ENCODE assay signal across 8 cellular contexts in the genomic region with DNA sequence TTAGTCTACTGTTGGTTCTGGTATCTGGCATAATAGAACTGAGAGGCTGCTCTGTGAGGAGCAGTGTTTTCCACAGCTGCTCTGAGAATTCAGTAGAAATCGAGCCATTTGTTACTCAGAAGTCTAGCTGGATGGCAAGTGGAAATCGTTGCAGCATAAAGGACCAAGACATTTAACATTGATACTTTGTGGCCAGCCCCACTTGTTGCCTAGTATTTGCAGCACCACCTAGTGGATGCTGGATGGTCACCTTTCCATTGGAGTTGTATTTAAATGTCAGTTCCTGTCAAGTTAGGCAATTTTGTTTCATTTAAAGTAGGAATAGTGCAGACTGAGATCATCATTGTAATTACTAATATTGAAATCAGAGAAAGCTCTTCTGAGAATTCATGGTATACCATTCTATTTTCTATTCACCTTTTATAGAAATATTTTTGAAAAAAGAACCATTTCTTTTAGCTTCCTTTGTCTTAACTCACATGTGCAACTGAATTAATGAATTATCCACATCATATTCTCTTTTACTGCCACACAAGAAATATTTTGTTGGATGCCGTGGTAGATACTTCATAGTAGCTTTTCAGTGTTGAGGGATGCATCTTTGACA.
A peak's percentile ranks its signal among the peaks of the same experiment; 100 is the strongest.
DNase-seq lines count a peak whose midpoint lies in the region; ATAC-seq, FAIRE-seq and TF ChIP-seq lines count a peak whose summit lies in the region.

No MANE protein-coding gene starts in this region.

- CTCF ChIA-PET in activated CD4-positive, alpha-beta T cell treated with anti-CD3 and anti-CD28 coated beads, Interleukin-2, amount 10 ng/mL, durations not matched to agents 7 days and 5 days (lab: Charles Lee) = interaction anchor here (0.7 to 2.6 kb wide), 11 partner anchors 9 to 259 kb away, joined by 3 to 15 read pairs (median 4); a partner anchor contains a TSS

- H3K9me3 Mint-ChIP-seq in activated CD4-positive, alpha-beta T cell treated with anti-CD3 and anti-CD28 coated beads, Interleukin-2, amount 10 ng/mL, durations not matched to agents 7 days and 5 days = peaks cover 9% of the 10 kb centered on the region
- H3K9me3 Mint-ChIP-seq in effector memory CD8-positive, alpha-beta T cell = no peaks in the 10 kb centered on the region

- no peaks in the 10 kb centered on the region for H3K4me1 ChIP-seq in mucosa of descending colon (ENCODE audit: low read depth)

- no peak overlapping the region for H3K4me3 ChIP-seq in mucosa of descending colon

- peaks cover 32% of the 10 kb centered on the region for H3K36me3 Mint-ChIP-seq in activated CD4-positive, alpha-beta T cell treated with anti-CD3 and anti-CD28 coated beads, Interleukin-2, amount 10 ng/mL, durations not matched to agents 7 days and 5 days (ENCODE audit: low read depth)
- peaks cover 6% of the 10 kb centered on the region for H3K36me3 Mint-ChIP-seq in effector memory CD8-positive, alpha-beta T cell (ENCODE audit: insufficient read depth)

- ATAC-seq in HG02884 (IDR thresholded peaks at IDR 0.05; ENCODE audit: unreplicated experiment) (peak; percentile 74), mucosa of descending colon (peak; percentile 86)
- ATAC-seq in effector memory CD8-positive, alpha-beta T cell (replicated peaks) = peak; percentile 84

- TF ChIP-seq POLR2A in GM12892 (IDR thresholded peaks at IDR 0.05; ENCODE audit: low read depth, low read length) = no peak

- no peak overlapping the region for H3K27ac Mint-ChIP-seq in activated CD4-positive, alpha-beta T cell treated with anti-CD3 and anti-CD28 coated beads, Interleukin-2, amount 10 ng/mL, durations not matched to agents 7 days and 5 days
- H3K27ac Mint-ChIP-seq in effector memory CD8-positive, alpha-beta T cell = no peak overlapping the region

- FAIRE-seq in GM12892 (lab: Jason Lieb, UNC) = peak; percentile 65

- intact Hi-C loops in mucosa of descending colon (cut with DNase I, micrococcal nuclease) = no loop called here

- POLR2A ChIA-PET in activated CD4-positive, alpha-beta T cell treated with anti-CD3 and anti-CD28 coated beads, Interleukin-2, amount 10 ng/mL, durations not matched to agents 7 days and 5 days (lab: Charles Lee) = no interaction called here

- H3K36me3 ChIP-seq in mucosa of descending colon (ENCODE audit: low read depth) = no peaks in the 10 kb centered on the region

- no peak for TF ChIP-seq CTCF in mucosa of descending colon (IDR thresholded peaks at IDR 0.05)

- H3K9me3 ChIP-seq in mucosa of descending colon = peaks cover under 1% of the 10 kb centered on the region

- H3K27me3 Mint-ChIP-seq in activated CD4-positive, alpha-beta T cell treated with anti-CD3 and anti-CD28 coated beads, Interleukin-2, amount 10 ng/mL, durations not matched to agents 7 days and 5 days = no peaks in the 10 kb centered on the region
- H3K27me3 Mint-ChIP-seq in effector memory CD8-positive, alpha-beta T cell = no peaks in the 10 kb centered on the region

- DNase-seq in A172 (ENCODE audit: low spot score) = peak; percentile 57
- DNase-seq in GM12892 (ENCODE audit: insufficient read length) = no peak
- peak; percentile 4 for DNase-seq in NCI-H524 treated with DMSO at 0.1 percent for 48 hours (lab: John Stamatoyannopoulos, UW)
- DNase-seq in activated CD4-positive, alpha-beta T cell treated with anti-CD3 and anti-CD28 coated beads, Interleukin-2, amount 10 ng/mL, durations not matched to agents 7 days and 5 days = peak; percentile 64
- DNase-seq in effector memory CD8-positive, alpha-beta T cell = peak; percentile 40 to 45 (median 43)
- DNase-seq in mucosa of descending colon = peak in 1 of 3 donors; percentile 83
- DNase-seq in stimulated activated naive CD4-positive, alpha-beta T cell (lab: John Stamatoyannopoulos, UW) = peak in 5 of 6 experiments; percentile 9 to 53 (median 32)

- no peak overlapping the region for H3K4me3 Mint-ChIP-seq in activated CD4-positive, alpha-beta T cell treated with anti-CD3 and anti-CD28 coated beads, Interleukin-2, amount 10 ng/mL, durations not matched to agents 7 days and 5 days
- no peak overlapping the region for H3K4me3 Mint-ChIP-seq in effector memory CD8-positive, alpha-beta T cell

- peaks cover 33% of the 10 kb centered on the region for H3K4me1 Mint-ChIP-seq in activated CD4-positive, alpha-beta T cell treated with anti-CD3 and anti-CD28 coated beads, Interleukin-2, amount 10 ng/mL, durations not matched to agents 7 days and 5 days
- peaks cover 21 to 47% of the 10 kb centered on the region in 2 donors for H3K4me1 Mint-ChIP-seq in effector memory CD8-positive, alpha-beta T cell (ENCODE audit: low read depth in 2 of 2)
